In genomic region chr7:121395494-121395960, GRCh38 we compare ENCODE assay signal across 8 cellular contexts. TPM values are rescaled to one million over a fixed set of nuclear protein-coding genes. Genes with fewer than 3 reads are reported as not detected.
DNase-seq lines count a peak whose midpoint lies in the region; ATAC-seq, FAIRE-seq and TF ChIP-seq lines count a peak whose summit lies in the region.

No MANE protein-coding gene starts in this region.

- TF ChIP-seq RAD21 in A549 (conservative IDR thresholded peaks at IDR 0.05 in 1 of 2, IDR thresholded peaks at IDR 0.05 in 1 of 2): no peak

- peak overlapping the region; percentile 81 for H3K4me2 ChIP-seq in A549

- peak; percentile 9 to 25 for DNase-seq in A549 (ENCODE audit: low read depth in 1 of 2, low spot score in 1 of 2)
- no peak for DNase-seq in NT2/D1 (ENCODE audit: low read depth, low spot score)
- DNase-seq in activated gamma-delta T cell treated with anti-CD3 and anti-CD28 coated beads, Interleukin-2, amount 50 U/mL, for 16 hours (ENCODE audit: low read depth): peak; percentile 46
- DNase-seq in left ventricle myocardium inferior: no peak
- DNase-seq in skeletal muscle cell (ENCODE audit: low read depth): no peak
- DNase-seq in GF-D8 (lab: John Stamatoyannopoulos, UW): no peak

- ATAC-seq in A549 (no peak; a peak in 1 of 6 replicates), GM18505 (IDR thresholded peaks at IDR 0.05; ENCODE audit: unreplicated experiment) (peak; percentile 40), HG02973 (IDR thresholded peaks at IDR 0.05; ENCODE audit: unreplicated experiment) (peak; percentile 33)

- H3K27ac ChIP-seq in A549: peak overlapping the region; percentile 78 to 95
- peak overlapping the region; percentile 89 for H3K27ac ChIP-seq in left ventricle myocardium inferior (replicated peaks)

- no peak for TF ChIP-seq EP300 in A549 (IDR thresholded peaks at IDR 0.05)

- H3K4me1 ChIP-seq in A549 (peaks cover 24% of the 10 kb centered on the region), NT2/D1 (ENCODE audit: insufficient read depth, insufficient read length) (no peaks in the 10 kb centered on the region), left ventricle myocardium inferior (peaks cover 32% of the 10 kb centered on the region)

- no peak for TF ChIP-seq POLR2A in A549 (IDR thresholded peaks at IDR 0.05; ENCODE audit: low read length)
- peak; percentile 55 for TF ChIP-seq POLR2A in GM18505 (IDR thresholded peaks at IDR 0.05; ENCODE audit: borderline replicate concordance, extremely low read depth, insufficient read depth, insufficient read length)

- H3K36me3 ChIP-seq in NT2/D1 (ENCODE audit: insufficient read depth, insufficient read length, low read length) (peaks cover 20% of the 10 kb centered on the region), left ventricle myocardium inferior (peaks cover 7% of the 10 kb centered on the region)

- intact Hi-C loops in left ventricle myocardium inferior (cut with micrococcal nuclease): no loop called here

- 1% methylated on average over 12 of the region's 30 CpGs for WGBS in A549 (ENCODE audit: missing lambda C conversion rate)

- POLR2A ChIA-PET in A549 (lab: Yijun Ruan, JAX): interaction anchor here (0.7 to 1.8 kb wide), 7 partner anchors 10 to 445 kb away, joined by 3 to 12 read pairs (median 4); partner anchors contain the start of gene ING3

- H3K4me3 ChIP-seq in A549 (peak overlapping the region; percentile 96), NT2/D1 (ENCODE audit: insufficient read length, low read depth) (peak overlapping the region; percentile 71), left ventricle myocardium inferior (peak overlapping the region; percentile 98), skeletal muscle cell (ENCODE audit: low read depth, low read length) (peak overlapping the region; percentile 80)

- H3K27me3 ChIP-seq in NT2/D1 (ENCODE audit: insufficient read depth, insufficient read length): no peaks in the 10 kb centered on the region
- no peaks in the 10 kb centered on the region for H3K27me3 ChIP-seq in left ventricle myocardium inferior (ENCODE audit: low read depth)

- peak overlapping the region; percentile 81 for H3K9ac ChIP-seq in NT2/D1 (ENCODE audit: insufficient read length, low read depth)

- no peaks in the 10 kb centered on the region for H3K9me3 ChIP-seq in A549
- H3K9me3 ChIP-seq in NT2/D1 (ENCODE audit: insufficient read depth, low read length): peaks cover 10% of the 10 kb centered on the region
- H3K9me3 ChIP-seq in left ventricle myocardium inferior (replicated peaks): no peaks in the 10 kb centered on the region

- TF ChIP-seq CTCF in A549 (IDR thresholded peaks at IDR 0.05) (no peak), left ventricle myocardium inferior (IDR thresholded peaks at IDR 0.05; ENCODE audit: borderline replicate concordance) (no peak)

- CTCF ChIA-PET in A549 (lab: Yijun Ruan, JAX): interaction anchor here (0.8 to 5.2 kb wide), 18 partner anchors 10 to 175 kb away, joined by 3 to 62 read pairs (median 4); no protein-coding TSS in a partner anchor

- no peak for FAIRE-seq in A549 (lab: Jason Lieb, UNC)

TF ChIP-seq in A549, 52 proteins besides CTCF, POLR2A, EP300 and RAD21:
- TF ChIP-seq CBX8 (IDR thresholded peaks at IDR 0.05) (no peak), TP53 (CRISPR knock-in tag; IDR thresholded peaks at IDR 0.05) (no peak), RFX5 (IDR thresholded peaks at IDR 0.05) (no peak), USF2 (IDR thresholded peaks at IDR 0.05) (no peak), HOXA7 (CRISPR knock-in tag; IDR thresholded peaks at IDR 0.05) (no peak), RARB (CRISPR knock-in tag; IDR thresholded peaks at IDR 0.05) (no peak), CBX2 (IDR thresholded peaks at IDR 0.05; ENCODE audit: borderline replicate concordance, low read depth) (no peak), JUNB (IDR thresholded peaks at IDR 0.05) (no peak), BCL3 (IDR thresholded peaks at IDR 0.05) (no peak), KDM5A (IDR thresholded peaks at IDR 0.05) (no peak), HEYL (CRISPR knock-in tag; IDR thresholded peaks at IDR 0.05) (no peak), NPAS2 (CRISPR knock-in tag; IDR thresholded peaks at IDR 0.05; ENCODE audit: borderline replicate concordance) (no peak), POLR2AphosphoS2 (conservative IDR thresholded peaks at IDR 0.05; ENCODE audit: low read length) (no peak), GATA3 (IDR thresholded peaks at IDR 0.05; ENCODE audit: borderline replicate concordance) (no peak), MAZ (IDR thresholded peaks at IDR 0.05; ENCODE audit: borderline replicate concordance, low read depth, low read length) (no peak), TFCP2L1 (CRISPR knock-in tag; IDR thresholded peaks at IDR 0.05) (no peak), EHMT2 (IDR thresholded peaks at IDR 0.05; ENCODE audit: low read depth) (no peak), SMC3 (IDR thresholded peaks at IDR 0.05) (no peak), FOSB (CRISPR knock-in tag; IDR thresholded peaks at IDR 0.05) (no peak)

RNA-seq across cellular contexts. Expression of gene FAM3C, which starts 0.6 kb away (rescaled TPM):
- polyA plus RNA-seq in A549 (2011; rRNA removed) (28.7 and 46.4 TPM in 2 replicates), A549 (2017; fragmentation: RNase III; extraction: RNeasy Plus Mini Kit Qiagen cat#74134 plus additional on column Dnase treatment) (29.1 to 31.7 TPM (median 29.4 TPM) in 3 replicates)
- 11.1 and 11.6 TPM in 2 replicates for polyA plus RNA-seq in A549 (2012; cell fraction: cytosol; rRNA removed)
- polyA plus RNA-seq in A549 (2012; cell fraction: nucleus; rRNA removed): 4.5 and 8.4 TPM in 2 replicates
- polyA minus RNA-seq in A549 (2011; rRNA and poly(A)+ RNA removed): 5.9 and 7.4 TPM in 2 replicates
- total RNA-seq in left ventricle myocardium inferior: 46.2 TPM

Comparison
In these comparisons a context has a peak if more than half of its experiments do, and no peak if none do; other contexts are left out.
1. ATAC-seq: peak in GM18505 (single experiment) and HG02973 (single experiment); none in A549 (0 of 2).
2. DNase-seq: peak in A549 (2 of 2) and activated gamma-delta T cell treated with anti-CD3 and anti-CD28 coated beads, Interleukin-2, amount 50 U/mL, for 16 hours (single experiment); none in NT2/D1 (single experiment), left ventricle myocardium inferior (single experiment), skeletal muscle cell (single experiment) and GF-D8 (single experiment).
3. Peak in every context shown above with its lines, with median percentiles within 50 percentile points of each other: H3K4me3 ChIP-seq.